Comparison of ENCODE assay signal across 10 cellular contexts in the genomic region with DNA sequence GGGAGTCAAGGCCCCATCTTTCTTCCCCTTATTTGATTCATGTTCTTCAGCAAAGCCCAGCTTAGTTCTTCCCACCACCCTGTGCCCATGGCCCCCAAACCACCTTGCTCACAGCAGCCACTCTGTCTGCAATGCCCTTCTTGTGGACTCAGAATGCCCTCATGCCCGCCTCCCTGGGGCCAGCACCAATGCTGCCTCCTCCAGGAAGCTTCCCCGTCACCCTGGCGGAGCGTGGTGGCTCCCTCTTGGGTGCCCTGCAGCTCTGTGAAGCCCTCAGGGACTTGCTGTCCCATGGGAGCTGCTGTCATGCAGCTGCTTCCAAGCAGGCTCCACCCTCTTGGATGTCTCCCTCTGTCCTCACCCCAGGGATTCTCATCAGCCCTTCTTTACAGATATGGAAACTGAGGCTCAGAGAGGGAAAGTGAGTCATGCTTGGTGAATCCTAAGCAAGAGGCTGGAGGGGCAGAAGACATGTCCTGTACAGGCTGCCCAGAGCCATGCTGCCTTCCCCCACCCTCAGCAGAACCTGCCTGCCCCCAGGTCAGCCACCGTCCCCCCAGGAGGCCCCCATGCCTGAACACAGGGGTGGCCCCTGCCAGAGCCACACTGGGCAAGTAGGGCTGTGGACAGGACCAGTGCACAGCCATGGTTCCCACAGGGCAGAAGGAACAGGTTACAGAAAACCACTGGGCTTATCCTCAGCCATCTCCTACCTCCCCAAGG. TPM values are rescaled to one million over a fixed set of nuclear protein-coding genes. Genes with fewer than 3 reads are reported as not detected.
DNase-seq lines count a peak whose midpoint lies in the region; ATAC-seq and TF ChIP-seq lines count a peak whose summit lies in the region.
"Had no signal": no experiment of that assay in that cellular context is flagged by ENCODE, and none has a peak within 500 bp of the region (broad histone marks: within the 10 kb centered on the region; RNA-seq: fewer than 3 reads in every experiment).

No MANE protein-coding gene starts in this region.

- TF ChIP-seq CTCF in testis (IDR thresholded peaks at IDR 0.05), result no peak
- TF ChIP-seq CTCF in mammary epithelial cell (conservative IDR thresholded peaks at IDR 0.05 in 1 of 2, IDR thresholded peaks at IDR 0.05 in 1 of 2; ENCODE audit: extremely low read depth in 1 of 2, insufficient read depth in 1 of 2, low read depth in 1 of 2, low read length in 2 of 2), result no peak

- dilution Hi-C loops in mammary epithelial cell (cut with HindIII; ENCODE audit: low sequenced_read_pairs), result loop anchor here (25.0 kb wide), 1 partner anchor 145 kb away; no protein-coding TSS in a partner anchor

- BruUV-seq in mammary epithelial cell (replicated peaks; lab: Mats Ljungman, UMichigan), result no TSS peak

- H3K27me3 ChIP-seq in CD8-positive, alpha-beta memory T cell (ENCODE audit: insufficient read depth, low read length, poor library complexity, severe bottlenecking), result no peaks in the 10 kb centered on the region
- H3K27me3 ChIP-seq in testis, result no peaks in the 10 kb centered on the region
- no peaks in the 10 kb centered on the region for H3K27me3 ChIP-seq in mammary epithelial cell (ENCODE audit: insufficient read depth, low read length)
- H3K27me3 ChIP-seq: hepatocyte had no signal

- peaks cover 60% of the 10 kb centered on the region for H3K4me1 ChIP-seq in CD8-positive, alpha-beta memory T cell (ENCODE audit: insufficient read depth, low read length)
- no peaks in the 10 kb centered on the region for H3K4me1 ChIP-seq in testis
- no peaks in the 10 kb centered on the region for H3K4me1 ChIP-seq in mammary epithelial cell (ENCODE audit: insufficient read depth, low read length)

- no peak overlapping the region for H3K9ac ChIP-seq in mammary epithelial cell (ENCODE audit: insufficient read depth, low read length)

- POLR2A ChIA-PET in CD8-positive, alpha-beta memory T cell (lab: Charles Lee), result interaction anchor here (4.0 kb wide), 1 partner anchor 9 kb away, joined by 25 read pairs; no protein-coding TSS in a partner anchor
- POLR2A ChIA-PET in activated naive CD8-positive, alpha-beta T cell treated with anti-CD3 and anti-CD28 coated beads, Interleukin-2, amount 10 ng/mL, durations not matched to agents 7 days and 5 days (lab: Charles Lee), result interaction anchor here (4.4 kb wide), 1 partner anchor 11 kb away, joined by 51 read pairs; the partner anchor contains the start of gene DUSP2

- H3K27ac ChIP-seq in CD8-positive, alpha-beta memory T cell (ENCODE audit: low read depth, low read length), result peak overlapping the region; percentile 58
- H3K27ac ChIP-seq in testis (no peak overlapping the region), mammary epithelial cell (ENCODE audit: insufficient read depth, low read depth, low read length) (no peak overlapping the region)
- H3K27ac ChIP-seq: hepatocyte had no signal

- ATAC-seq in GM19324 (IDR thresholded peaks at IDR 0.05; ENCODE audit: low FRiP score, unreplicated experiment), result peak; percentile 32
- peak; percentile 31 for ATAC-seq in HG03108 (IDR thresholded peaks at IDR 0.05; ENCODE audit: unreplicated experiment)
- no peak for ATAC-seq in activated naive CD8-positive, alpha-beta T cell treated with anti-CD3 and anti-CD28 coated beads, Interleukin-2, amount 10 ng/mL, durations not matched to agents 7 days and 5 days (ENCODE audit: low read depth)

- H2AFZ ChIP-seq in mammary epithelial cell (ENCODE audit: low read depth, low read length), result no peak overlapping the region
- H2AFZ ChIP-seq: hepatocyte had no signal

- peaks cover 59 to 91% (median 62%) of the 10 kb centered on the region in 3 donors for H3K4me1 Mint-ChIP-seq in CD8-positive, alpha-beta memory T cell
- peaks cover 54% of the 10 kb centered on the region for H3K4me1 Mint-ChIP-seq in activated naive CD8-positive, alpha-beta T cell treated with anti-CD3 and anti-CD28 coated beads, Interleukin-2, amount 10 ng/mL, durations not matched to agents 7 days and 5 days

- no peaks in the 10 kb centered on the region for H3K36me3 ChIP-seq in CD8-positive, alpha-beta memory T cell (ENCODE audit: insufficient read depth, low read length)
- H3K36me3 ChIP-seq in testis (ENCODE audit: low read depth, missing control alignments), result no peaks in the 10 kb centered on the region
- H3K36me3 ChIP-seq in mammary epithelial cell (ENCODE audit: insufficient read depth, low read length), result no peaks in the 10 kb centered on the region

- H3K9me3 Mint-ChIP-seq in CD8-positive, alpha-beta memory T cell, result no peaks in the 10 kb centered on the region
- peaks cover 3% of the 10 kb centered on the region for H3K9me3 Mint-ChIP-seq in activated naive CD8-positive, alpha-beta T cell treated with anti-CD3 and anti-CD28 coated beads, Interleukin-2, amount 10 ng/mL, durations not matched to agents 7 days and 5 days

- no peak overlapping the region for H3K4me2 ChIP-seq in mammary epithelial cell (ENCODE audit: insufficient read depth, low read depth, low read length)
- H3K4me2 ChIP-seq: hepatocyte had no signal

- no peaks in the 10 kb centered on the region for H3K9me3 ChIP-seq in CD8-positive, alpha-beta memory T cell (ENCODE audit: low read length)
- H3K9me3 ChIP-seq in testis (no peaks in the 10 kb centered on the region), mammary epithelial cell (replicated peaks; ENCODE audit: insufficient read depth, low read length) (no peaks in the 10 kb centered on the region)

- no peaks in the 10 kb centered on the region for H3K27me3 Mint-ChIP-seq in CD8-positive, alpha-beta memory T cell
- H3K27me3 Mint-ChIP-seq in activated naive CD8-positive, alpha-beta T cell treated with anti-CD3 and anti-CD28 coated beads, Interleukin-2, amount 10 ng/mL, durations not matched to agents 7 days and 5 days, result peaks cover 6% of the 10 kb centered on the region

- no peaks in the 10 kb centered on the region for H3K36me3 Mint-ChIP-seq in CD8-positive, alpha-beta memory T cell
- peaks cover 9% of the 10 kb centered on the region for H3K36me3 Mint-ChIP-seq in activated naive CD8-positive, alpha-beta T cell treated with anti-CD3 and anti-CD28 coated beads, Interleukin-2, amount 10 ng/mL, durations not matched to agents 7 days and 5 days

- in situ Hi-C loops in mammary epithelial cell (cut with MboI; ENCODE audit: low sequenced_read_pairs in 2 of 2), result no loop called here

- H4K20me1 ChIP-seq in mammary epithelial cell (ENCODE audit: insufficient read depth, low read length), result no peaks in the 10 kb centered on the region

- intact Hi-C loops in testis (cut with DNase I; ENCODE audit: low total_unique reads), result no loop called here
- intact Hi-C loops in mammary epithelial cell (cut with micrococcal nuclease), result no loop called here

- CTCF ChIA-PET in CD8-positive, alpha-beta memory T cell (lab: Charles Lee), result interaction anchor here (0.7 to 4.7 kb wide), 4 partner anchors 10 to 18 kb away, joined by 3 to 29 read pairs (median 14); partner anchors contain the start of gene ASTL
- CTCF ChIA-PET in mammary epithelial cell (lab: Charles Lee; ENCODE audit: low non-redundant PET), result no interaction called here

- H3K4me3 ChIP-seq in CD8-positive, alpha-beta memory T cell (ENCODE audit: low read length), result peak overlapping the region; percentile 51
- H3K4me3 ChIP-seq in testis (no peak overlapping the region), mammary epithelial cell (replicated peaks in 1 of 3; ENCODE audit: insufficient read depth in 1 of 3, low read depth in 2 of 3, low read length in 3 of 3) (no peak overlapping the region)
- H3K4me3 ChIP-seq: hepatocyte had no signal

- peak overlapping the region; percentile 89 to 98 (median 96) for H3K27ac Mint-ChIP-seq in CD8-positive, alpha-beta memory T cell
- peak overlapping the region; percentile 80 for H3K27ac Mint-ChIP-seq in activated naive CD8-positive, alpha-beta T cell treated with anti-CD3 and anti-CD28 coated beads, Interleukin-2, amount 10 ng/mL, durations not matched to agents 7 days and 5 days

- no peaks in the 10 kb centered on the region for H3K79me2 ChIP-seq in mammary epithelial cell (ENCODE audit: insufficient read depth, low read length)
- H3K79me2 ChIP-seq: hepatocyte had no signal

- TF ChIP-seq POLR2A in testis (IDR thresholded peaks at IDR 0.05), result no peak

- 96 to 100% methylated on average over 2 to 5 of the region's 5 CpGs for WGBS in testis, 2 donors
- WGBS in mammary epithelial cell (ENCODE audit: low coverage, missing lambda C conversion rate), result 85% methylated on average over 4 of the region's 5 CpGs

- peak overlapping the region; percentile 66 to 88 (median 74) for H3K4me3 Mint-ChIP-seq in CD8-positive, alpha-beta memory T cell
- H3K4me3 Mint-ChIP-seq in activated naive CD8-positive, alpha-beta T cell treated with anti-CD3 and anti-CD28 coated beads, Interleukin-2, amount 10 ng/mL, durations not matched to agents 7 days and 5 days, result peak overlapping the region; percentile 59

- peak in 1 of 5 donors; percentile 51 for DNase-seq in CD8-positive, alpha-beta memory T cell
- DNase-seq in activated naive CD8-positive, alpha-beta T cell treated with anti-CD3 and anti-CD28 coated beads, Interleukin-2, amount 10 ng/mL, durations not matched to agents 7 days and 5 days, result no peak
- DNase-seq in C1 segment of cervical spinal cord (lab: John Stamatoyannopoulos, UW) (no peak), testis (no peak), NCI-H69 (lab: John Stamatoyannopoulos, UW) (no peak), mammary epithelial cell (no peak)
- DNase-seq: NCI-H187 had no signal

RNA-seq across cellular contexts. Expression of gene DUSP2, which starts 11.8 kb away (rescaled TPM):
- 100 to 1,000 TPM; 214 to 237 TPM for total RNA-seq in CD8-positive, alpha-beta memory T cell
- polyA plus RNA-seq in CD8-positive, alpha-beta memory T cell, result 518 TPM
- total RNA-seq in activated naive CD8-positive, alpha-beta T cell treated with anti-CD3 and anti-CD28 coated beads, Interleukin-2, amount 10 ng/mL, durations not matched to agents 7 days and 5 days, result 10 to 100 TPM; 47.7 to 50.2 TPM
- 10 to 100 TPM in 1 of 2 donors, 1 to 10 TPM in 1; 6.3 to 16.5 TPM for total RNA-seq in testis
- polyA plus RNA-seq in testis (ENCODE audit: insufficient read depth, low read depth, low replicate concordance), result 5.7 TPM
- 10 to 100 TPM in 1 of 2 donors, 1 to 10 TPM in 1; 2.0 to 22.0 TPM for total RNA-seq in mammary epithelial cell
- polyA plus RNA-seq in mammary epithelial cell, result 3.1 TPM
- 11.6 TPM for polyA minus RNA-seq in mammary epithelial cell

RNA-seq across cellular contexts. Expression of gene ASTL, which starts 18.8 kb away (rescaled TPM):
- total RNA-seq in CD8-positive, alpha-beta memory T cell, result 10 to 100 TPM; 16.2 to 18.0 TPM
- 0.49 TPM for polyA plus RNA-seq in CD8-positive, alpha-beta memory T cell
- 10 to 100 TPM; 12.2 to 14.7 TPM for total RNA-seq in activated naive CD8-positive, alpha-beta T cell treated with anti-CD3 and anti-CD28 coated beads, Interleukin-2, amount 10 ng/mL, durations not matched to agents 7 days and 5 days
- total RNA-seq in testis (1 to 10 TPM in 1 of 2 donors, under 1 TPM in 1; 0.87 to 1.6 TPM), mammary epithelial cell (under 1 TPM in 1 of 2 donors, not detected in 1; 0.33 TPM)
- polyA plus RNA-seq in testis (ENCODE audit: insufficient read depth, low read depth, low replicate concordance) (0.58 TPM), mammary epithelial cell (not detected)
- polyA minus RNA-seq in mammary epithelial cell, result not detected
- total RNA-seq: hepatocyte had no signal
- polyA plus RNA-seq: hepatocyte had no signal

RNA-seq across cellular contexts. Expression of gene ADRA2B, which starts 40.7 kb away (rescaled TPM):
- under 1 TPM; 0.07 to 0.24 TPM for total RNA-seq in CD8-positive, alpha-beta memory T cell
- polyA plus RNA-seq in CD8-positive, alpha-beta memory T cell, result not detected
- under 1 TPM; 0.17 to 0.26 TPM for total RNA-seq in activated naive CD8-positive, alpha-beta T cell treated with anti-CD3 and anti-CD28 coated beads, Interleukin-2, amount 10 ng/mL, durations not matched to agents 7 days and 5 days
- total RNA-seq in testis (1 to 10 TPM; 2.4 to 2.6 TPM), mammary epithelial cell (under 1 TPM; under 0.01 to 0.09 TPM)
- polyA plus RNA-seq in testis (ENCODE audit: insufficient read depth, low read depth, low replicate concordance) (2.1 TPM), mammary epithelial cell (0.05 TPM)
- not detected for polyA minus RNA-seq in mammary epithelial cell

RNA-seq across cellular contexts. Expression of gene STARD7, which starts 51.5 kb away (rescaled TPM):
- 100 to 1,000 TPM; 255 to 256 TPM for total RNA-seq in CD8-positive, alpha-beta memory T cell
- polyA plus RNA-seq in CD8-positive, alpha-beta memory T cell, result 147 TPM
- 100 to 1,000 TPM; 105 to 114 TPM for total RNA-seq in activated naive CD8-positive, alpha-beta T cell treated with anti-CD3 and anti-CD28 coated beads, Interleukin-2, amount 10 ng/mL, durations not matched to agents 7 days and 5 days
- total RNA-seq in testis (10 to 100 TPM; 77.7 to 96.2 TPM), mammary epithelial cell (100 to 1,000 TPM in 1 of 2 donors, 10 to 100 TPM in 1; 96.7 to 241 TPM)
- polyA plus RNA-seq in testis (ENCODE audit: insufficient read depth, low read depth, low replicate concordance) (58.0 TPM), mammary epithelial cell (65.8 TPM)
- polyA minus RNA-seq in mammary epithelial cell, result 90.8 TPM

Comparison
In these comparisons a context has a peak if more than half of its experiments do, and no peak if none do; other contexts are left out.
1. RNA of gene DUSP2, which starts 11.8 kb away (total RNA-seq): 214 to 237 TPM in CD8-positive, alpha-beta memory T cell; 47.7 to 50.2 TPM in activated naive CD8-positive, alpha-beta T cell treated with anti-CD3 and anti-CD28 coated beads, Interleukin-2, amount 10 ng/mL, durations not matched to agents 7 days and 5 days, 2.0 to 22.0 TPM in mammary epithelial cell and 6.3 to 16.5 TPM in testis; every median in the first group is over 4 times any median in the second.
2. RNA of gene ASTL, which starts 18.8 kb away (total RNA-seq): 16.2 to 18.0 TPM in CD8-positive, alpha-beta memory T cell and 12.2 to 14.7 TPM in activated naive CD8-positive, alpha-beta T cell treated with anti-CD3 and anti-CD28 coated beads, Interleukin-2, amount 10 ng/mL, durations not matched to agents 7 days and 5 days; 0.87 to 1.6 TPM in testis and 0.33 TPM in mammary epithelial cell; every median in the first group is over 4 times any median in the second.